ENCODE assay signal across 1 cellular context in genomic region chr11:79937935-79938334, GRCh38.
TF ChIP-seq lines count a peak whose summit lies in the region.

No MANE protein-coding gene starts in this region.

TF ChIP-seq in SK-N-SH treated with all-trans-retinoic acid at 6 μM for 48 hours, 23 proteins besides CTCF, POLR2A, EP300 and RAD21 (continued from another document):
- no peak for TF ChIP-seq TCF4 (CRISPR knock-in tag; IDR thresholded peaks at IDR 0.05; ENCODE audit: borderline replicate concordance)
- no peak for TF ChIP-seq RARB (CRISPR knock-in tag; IDR thresholded peaks at IDR 0.05)
- TF ChIP-seq ZFP30 (CRISPR knock-in tag; IDR thresholded peaks at IDR 0.05): no peak
- no peak for TF ChIP-seq SNAI2 (CRISPR knock-in tag; IDR thresholded peaks at IDR 0.05)
- TF ChIP-seq CSRNP3 (CRISPR knock-in tag; IDR thresholded peaks at IDR 0.05): no peak
- TF ChIP-seq PATZ1 (CRISPR knock-in tag; IDR thresholded peaks at IDR 0.05; ENCODE audit: borderline replicate concordance): no peak
- TF ChIP-seq PPARA (CRISPR knock-in tag; IDR thresholded peaks at IDR 0.05; ENCODE audit: borderline replicate concordance): no peak
- TF ChIP-seq ZC3H10 (CRISPR knock-in tag; IDR thresholded peaks at IDR 0.05): no peak
- TF ChIP-seq ARNTL (CRISPR knock-in tag; IDR thresholded peaks at IDR 0.05; ENCODE audit: borderline replicate concordance, low read depth): no peak
